In the genomic region with DNA sequence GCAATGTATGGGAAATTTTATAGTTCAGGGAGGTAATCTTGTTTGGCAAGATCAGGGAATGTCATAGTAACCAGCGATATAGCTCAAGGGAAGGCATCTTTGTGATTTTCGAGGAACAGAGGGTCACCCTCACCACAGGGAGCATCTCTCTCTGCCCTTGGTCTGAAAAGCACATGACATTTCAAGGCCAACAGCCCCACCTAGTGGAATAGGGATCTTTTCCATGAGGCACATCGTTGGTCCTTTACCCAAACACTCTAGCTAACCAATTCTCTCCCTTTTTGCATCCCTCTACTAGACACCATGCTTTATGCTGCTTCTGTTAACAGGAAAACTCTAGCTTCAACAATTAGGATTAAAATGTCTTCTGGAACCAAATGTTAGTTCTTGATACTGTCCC, we compare ENCODE assay signal across 9 cellular contexts.
A peak's percentile ranks its signal among the peaks of the same experiment; 100 is the strongest.
DNase-seq lines count a peak whose midpoint lies in the region; ATAC-seq and TF ChIP-seq lines count a peak whose summit lies in the region.
"Had no signal": no experiment of that assay in that cellular context is flagged by ENCODE, and none has a peak within 500 bp of the region (broad histone marks: within the 10 kb centered on the region; RNA-seq: fewer than 3 reads in every experiment).

No MANE protein-coding gene starts in this region.

- H3K4me3 ChIP-seq in BJ (ENCODE audit: low read depth, low read length) (no peak overlapping the region), vagina (no peak overlapping the region)

- no peaks in the 10 kb centered on the region for H3K4me1 ChIP-seq in vagina

- no peaks in the 10 kb centered on the region for H3K9me3 ChIP-seq in vagina

- ATAC-seq in HG03159 (IDR thresholded peaks at IDR 0.05; ENCODE audit: unreplicated experiment): peak; percentile 68
- ATAC-seq: naive thymus-derived CD4-positive, alpha-beta T cell had no signal

- intact Hi-C loops in vagina (cut with DNase I): no loop called here

- CTCF ChIA-PET in BJ (lab: Yijun Ruan, JAX): interaction anchor here (0.6 to 1.9 kb wide), 5 partner anchors 10 to 871 kb away, joined by 3 to 13 read pairs (median 3); no protein-coding TSS in a partner anchor

- H3K36me3 ChIP-seq in BJ (ENCODE audit: control insufficient read depth, insufficient read depth, low read length): no peaks in the 10 kb centered on the region
- H3K36me3 ChIP-seq in vagina: no peaks in the 10 kb centered on the region

- no peak for TF ChIP-seq POLR2A in vagina (IDR thresholded peaks at IDR 0.05)

- H3K27me3 ChIP-seq in BJ (ENCODE audit: control insufficient read depth, insufficient read depth, low read length) (no peaks in the 10 kb centered on the region), vagina (no peaks in the 10 kb centered on the region)

- no peak overlapping the region for H3K27ac ChIP-seq in vagina

- POLR2A ChIA-PET in BJ (lab: Charles Lee): no interaction called here

- DNase-seq in BJ (ENCODE audit: low read depth) (no peak), SHP77 treated with DMSO at 0.1 percent for 48 hours (lab: John Stamatoyannopoulos, UW) (peak; percentile 11), GM19240 (ENCODE audit: insufficient read length, low spot score) (no peak), vagina (ENCODE audit: extremely low spot score in 2 of 2) (no peak)
- peak; percentile 21 for DNase-seq in effector CD4-positive, alpha-beta T cell
- peak; percentile 3 for DNase-seq in stimulated activated CD8-positive, alpha-beta memory T cell treated with anti-CD3 and anti-CD28 coated beads, Interleukin-12 subunit alpha, Interleukin-12 subunit beta, amount 100 ng/mL, for 1 hour (ENCODE audit: low read depth)

- TF ChIP-seq CTCF in BJ (IDR thresholded peaks at IDR 0.05; ENCODE audit: insufficient read depth, low read depth, low read length) (peak; percentile 40; the same call in 1 of the 2 replicates), GM12874 (IDR thresholded peaks at IDR 0.05; ENCODE audit: insufficient read depth, low read depth, low read length) (peak; percentile 54), vagina (IDR thresholded peaks at IDR 0.05) (no peak)

Comparison
In these comparisons a context has a peak if more than half of its experiments do, and no peak if none do; other contexts are left out.
1. DNase-seq: peak in SHP77 treated with DMSO at 0.1 percent for 48 hours (single experiment), effector CD4-positive, alpha-beta T cell (single experiment) and stimulated activated CD8-positive, alpha-beta memory T cell treated with anti-CD3 and anti-CD28 coated beads, Interleukin-12 subunit alpha, Interleukin-12 subunit beta, amount 100 ng/mL, for 1 hour (single experiment); none in BJ (single experiment), GM19240 (single experiment) and vagina (0 of 2).
2. CTCF ChIP-seq: peak in BJ (single experiment) and GM12874 (single experiment); none in vagina (0 of 3).